ENCODE assay signal across 23 cellular contexts in the genomic region with DNA sequence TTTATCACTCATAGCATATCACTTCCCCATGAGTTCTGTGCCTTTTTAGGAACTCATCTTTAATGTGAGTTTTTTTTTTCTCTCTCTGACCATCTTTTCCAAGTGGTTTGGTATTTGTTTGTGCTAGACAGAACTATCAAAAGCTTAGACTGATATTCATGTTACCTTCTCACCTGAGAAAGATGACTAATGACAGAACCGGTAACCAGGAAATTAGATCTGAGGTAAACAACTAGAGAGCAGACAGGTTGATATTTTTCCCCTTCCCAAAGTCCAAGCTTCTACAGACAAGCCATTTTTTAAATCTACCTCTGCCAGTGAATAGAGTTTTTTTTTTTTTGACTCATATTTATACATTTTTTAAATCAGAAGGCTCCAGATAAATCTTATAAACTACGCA. TPM values are rescaled to one million over a fixed set of nuclear protein-coding genes. Genes with fewer than 3 reads are reported as not detected.
DNase-seq lines count a peak whose midpoint lies in the region; ATAC-seq and TF ChIP-seq lines count a peak whose summit lies in the region.
"Had no signal": no experiment of that assay in that cellular context is flagged by ENCODE, and none has a peak within 500 bp of the region (broad histone marks: within the 10 kb centered on the region; RNA-seq: fewer than 3 reads in every experiment).

No MANE protein-coding gene starts in this region.

- DNase-seq in mammary epithelial cell, result peak; percentile 9
- DNase-seq in breast epithelium (ENCODE audit: low spot score in 2 of 2), result no peak
- no peak for DNase-seq in mucosa of descending colon
- DNase-seq in T-helper 9 cell, result no peak
- no peak for DNase-seq in caudate nucleus (lab: John Stamatoyannopoulos, UW)
- DNase-seq: 8988T; ACHN; CD4-positive, CD25-positive, alpha-beta regulatory T cell; GOT3; HCEC 1CT; IMR-90; KG1; MG63; NCI-H1105 treated with DMSO at 0.1 percent for 48 hours; NCI-H146; NCI-H2029; NCI-H226; NCI-H510A; NCI-H69; Peyer's patch; SHP77 treated with DMSO at 0.1 percent for 48 hours had no signal

- no peak overlapping the region for H2AFZ ChIP-seq in mammary epithelial cell (ENCODE audit: low read depth, low read length)

- no peaks in the 10 kb centered on the region for H3K79me2 ChIP-seq in mammary epithelial cell (ENCODE audit: insufficient read depth, low read length)

- H3K36me3 ChIP-seq in mammary epithelial cell (ENCODE audit: insufficient read depth, low read length) (no peaks in the 10 kb centered on the region), breast epithelium (no peaks in the 10 kb centered on the region), mucosa of descending colon (ENCODE audit: low read depth) (no peaks in the 10 kb centered on the region)
- H3K36me3 ChIP-seq: MG63, Peyer's patch had no signal

- H3K27me3 Mint-ChIP-seq in dendritic cell treated with granulocyte-macrophage colony-stimulating factor and Interleukin-4, amounts not matched to agents 40 ng/mL and 50 ng/mL, for 4 days, result peaks cover 5% of the 10 kb centered on the region

- TF ChIP-seq CTCF in mammary epithelial cell (conservative IDR thresholded peaks at IDR 0.05 in 1 of 2, IDR thresholded peaks at IDR 0.05 in 1 of 2; ENCODE audit: extremely low read depth in 1 of 2, insufficient read depth in 1 of 2, low read depth in 1 of 2, low read length in 2 of 2) (no peak), breast epithelium (IDR thresholded peaks at IDR 0.05) (no peak), mucosa of descending colon (IDR thresholded peaks at IDR 0.05) (no peak)

- H3K9me3 Mint-ChIP-seq in dendritic cell treated with granulocyte-macrophage colony-stimulating factor and Interleukin-4, amounts not matched to agents 40 ng/mL and 50 ng/mL, for 4 days, result peaks cover 9% of the 10 kb centered on the region

- dilution Hi-C loops in mammary epithelial cell (cut with HindIII; ENCODE audit: low sequenced_read_pairs), result no loop called here

- no peaks in the 10 kb centered on the region for H3K36me3 Mint-ChIP-seq in dendritic cell treated with granulocyte-macrophage colony-stimulating factor and Interleukin-4, amounts not matched to agents 40 ng/mL and 50 ng/mL, for 4 days (ENCODE audit: low read depth)
- H3K36me3 Mint-ChIP-seq: CD4-positive, CD25-positive, alpha-beta regulatory T cell had no signal

- no peak overlapping the region for H3K27ac ChIP-seq in mammary epithelial cell (ENCODE audit: insufficient read depth, low read depth, low read length)
- H3K27ac ChIP-seq in breast epithelium, result no peak overlapping the region
- no peak overlapping the region for H3K27ac ChIP-seq in caudate nucleus (ENCODE audit: low read depth, low read length)
- H3K27ac ChIP-seq: Peyer's patch had no signal

- H4K20me1 ChIP-seq in mammary epithelial cell (ENCODE audit: insufficient read depth, low read length), result no peaks in the 10 kb centered on the region

- H3K4me2 ChIP-seq in mammary epithelial cell (ENCODE audit: insufficient read depth, low read depth, low read length), result no peak overlapping the region

- peak; percentile 49 for ATAC-seq in mucosa of descending colon
- no peak for ATAC-seq in GM19324 (IDR thresholded peaks at IDR 0.05; ENCODE audit: low FRiP score, unreplicated experiment)

- peaks cover 23% of the 10 kb centered on the region for H3K4me1 Mint-ChIP-seq in dendritic cell treated with granulocyte-macrophage colony-stimulating factor and Interleukin-4, amounts not matched to agents 40 ng/mL and 50 ng/mL, for 4 days (ENCODE audit: low read depth)

- WGBS in mammary epithelial cell (ENCODE audit: low coverage, missing lambda C conversion rate), result 75% methylated on average over 2 of the region's 2 CpGs

- in situ Hi-C loops in mammary epithelial cell (cut with MboI; ENCODE audit: low sequenced_read_pairs in 2 of 2), result loop anchor here in 1 of 2 donors (10.0 kb wide), 1 partner anchor 354 kb away; no protein-coding TSS in a partner anchor

- no peak overlapping the region for H3K4me3 Mint-ChIP-seq in dendritic cell treated with granulocyte-macrophage colony-stimulating factor and Interleukin-4, amounts not matched to agents 40 ng/mL and 50 ng/mL, for 4 days
- H3K4me3 Mint-ChIP-seq: CD4-positive, CD25-positive, alpha-beta regulatory T cell had no signal

- no peak for TF ChIP-seq POLR2A in breast epithelium (IDR thresholded peaks at IDR 0.05)

- no peaks in the 10 kb centered on the region for H3K27me3 ChIP-seq in mammary epithelial cell (ENCODE audit: insufficient read depth, low read length)
- no peaks in the 10 kb centered on the region for H3K27me3 ChIP-seq in breast epithelium
- H3K27me3 ChIP-seq: MG63, Peyer's patch had no signal

- CTCF ChIA-PET in mammary epithelial cell (lab: Charles Lee; ENCODE audit: low non-redundant PET), result no interaction called here

- no TSS peak for BruUV-seq in mammary epithelial cell (replicated peaks; lab: Mats Ljungman, UMichigan)

- no peak overlapping the region for H3K9ac ChIP-seq in mammary epithelial cell (ENCODE audit: insufficient read depth, low read length)

- H3K9me3 ChIP-seq in mammary epithelial cell (replicated peaks; ENCODE audit: insufficient read depth, low read length), result no peaks in the 10 kb centered on the region
- no peaks in the 10 kb centered on the region for H3K9me3 ChIP-seq in breast epithelium
- peaks cover 5% of the 10 kb centered on the region for H3K9me3 ChIP-seq in mucosa of descending colon
- H3K9me3 ChIP-seq: MG63, Peyer's patch had no signal

- H3K27ac Mint-ChIP-seq in dendritic cell treated with granulocyte-macrophage colony-stimulating factor and Interleukin-4, amounts not matched to agents 40 ng/mL and 50 ng/mL, for 4 days, result peak overlapping the region; percentile 84
- H3K27ac Mint-ChIP-seq: CD4-positive, CD25-positive, alpha-beta regulatory T cell had no signal

- intact Hi-C loops in mammary epithelial cell (cut with micrococcal nuclease), result no loop called here
- intact Hi-C loops in breast epithelium (cut with DNase I; ENCODE audit: low total_unique reads), result no loop called here
- intact Hi-C loops in dendritic cell treated with granulocyte-macrophage colony-stimulating factor and Interleukin-4, amounts not matched to agents 40 ng/mL and 50 ng/mL, for 4 days (cut with micrococcal nuclease), result no loop called here
- intact Hi-C loops in mucosa of descending colon (cut with DNase I, micrococcal nuclease), result loop anchor here in 1 of 2 donors (10.0 kb wide), 1 partner anchor 354 kb away; no protein-coding TSS in a partner anchor

- no peak overlapping the region for H3K4me3 ChIP-seq in mammary epithelial cell (replicated peaks in 1 of 3; ENCODE audit: insufficient read depth in 1 of 3, low read depth in 2 of 3, low read length in 3 of 3)
- H3K4me3 ChIP-seq in breast epithelium, result no peak overlapping the region
- H3K4me3 ChIP-seq in mucosa of descending colon, result no peak overlapping the region
- H3K4me3 ChIP-seq: MG63, Peyer's patch had no signal

- H3K4me1 ChIP-seq in mammary epithelial cell (ENCODE audit: insufficient read depth, low read length), result no peaks in the 10 kb centered on the region
- H3K4me1 ChIP-seq in breast epithelium, result no peaks in the 10 kb centered on the region
- peaks cover 6% of the 10 kb centered on the region for H3K4me1 ChIP-seq in mucosa of descending colon (ENCODE audit: low read depth)
- H3K4me1 ChIP-seq: Peyer's patch had no signal

RNA-seq across cellular contexts. Expression of gene SRD5A3, which starts 17.0 kb away (rescaled TPM):
- 10 to 100 TPM; 12.1 to 12.5 TPM for total RNA-seq in mammary epithelial cell
- polyA plus RNA-seq in mammary epithelial cell, result 8.3 TPM
- 22.0 TPM for polyA minus RNA-seq in mammary epithelial cell
- 10 to 100 TPM; 13.9 to 20.3 (median 14.4) TPM for total RNA-seq in breast epithelium
- 10 to 100 TPM in 2 of 3 donors, 1 to 10 TPM in 1; 5.9 to 14.7 (median 14.0) TPM for total RNA-seq in mucosa of descending colon
